In the genomic region with DNA sequence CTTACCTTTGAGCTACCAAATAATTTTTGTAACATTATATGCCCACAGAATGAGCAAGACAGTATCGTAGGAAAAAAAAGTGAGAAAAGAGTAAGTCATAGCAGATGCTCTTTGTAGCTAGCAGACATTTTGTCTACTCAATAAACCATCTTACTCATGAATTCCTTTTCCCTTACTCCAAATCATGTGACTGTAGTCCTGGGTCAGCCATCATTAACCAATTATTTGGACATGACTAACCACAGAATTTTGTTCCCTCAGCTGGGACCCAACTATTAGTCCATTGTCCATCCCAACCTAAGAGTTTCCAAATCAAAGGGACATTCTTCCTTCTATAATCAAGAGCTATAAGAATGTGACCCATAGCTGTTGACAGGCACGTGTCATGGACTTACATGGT, we compare ENCODE assay signal across 10 cellular contexts. TPM values are rescaled to one million over a fixed set of nuclear protein-coding genes. Genes with fewer than 3 reads are reported as not detected.
DNase-seq lines count a peak whose midpoint lies in the region; ATAC-seq, FAIRE-seq and TF ChIP-seq lines count a peak whose summit lies in the region.
"Had no signal": no experiment of that assay in that cellular context is flagged by ENCODE, and none has a peak within 500 bp of the region (broad histone marks: within the 10 kb centered on the region; RNA-seq: fewer than 3 reads in every experiment).

No MANE protein-coding gene starts in this region.

- peaks cover 90% of the 10 kb centered on the region for H4K20me1 ChIP-seq in osteoblast (ENCODE audit: insufficient read depth, low read length)

- CTCF ChIA-PET in Panc1 (lab: Charles Lee), result no interaction called here

- H3K36me3 ChIP-seq in Panc1 (ENCODE audit: control insufficient read depth, insufficient read depth, low read length), result peaks cover 2% of the 10 kb centered on the region; the same call in 1 of the 2 replicates
- H3K36me3 ChIP-seq in osteoblast (ENCODE audit: insufficient read depth, low read length), result peaks cover 14% of the 10 kb centered on the region
- H3K36me3 ChIP-seq in kidney (ENCODE audit: control insufficient read depth in 1 of 2, insufficient read depth in 2 of 2, low read length in 2 of 2), result no peaks in the 10 kb centered on the region

- H3K27ac ChIP-seq in Panc1 (ENCODE audit: low read length) (no peak overlapping the region), osteoblast (ENCODE audit: low read depth, low read length) (peak overlapping the region; percentile 75), kidney (ENCODE audit: low read depth in 2 of 2, low read length in 2 of 2) (no peak overlapping the region)

- POLR2A ChIA-PET in Panc1 (lab: Charles Lee), result no interaction called here

- H3K4me1 ChIP-seq in Panc1 (ENCODE audit: control insufficient read depth, insufficient read depth, low read length), result peaks cover 41% of the 10 kb centered on the region
- peaks cover 73% of the 10 kb centered on the region for H3K4me1 ChIP-seq in osteoblast (ENCODE audit: insufficient read depth, low read length)
- peaks cover 16 to 61% of the 10 kb centered on the region in 2 donors for H3K4me1 ChIP-seq in kidney (ENCODE audit: control insufficient read depth in 1 of 2, insufficient read depth in 1 of 2, low read depth in 1 of 2, low read length in 2 of 2)

- intact Hi-C loops in Panc1 (cut with micrococcal nuclease; ENCODE audit: unreplicated experiment), result loop anchor here (10.0 kb wide), 1 partner anchor 269 kb away; no protein-coding TSS in a partner anchor
- intact Hi-C loops in kidney (cut with DNase I), result no loop called here

- no peak for ATAC-seq in Panc1

- H2AFZ ChIP-seq in osteoblast (ENCODE audit: low read length), result no peak overlapping the region

- no peak for FAIRE-seq in kidney (lab: Jason Lieb, UNC)

- no peak overlapping the region for H3K9ac ChIP-seq in kidney (ENCODE audit: low read length in 2 of 2)

- no TSS peak for BruUV-seq in Panc1 (replicated peaks; lab: Mats Ljungman, UMichigan)

- in situ Hi-C loops in Panc1 (cut with HindIII; ENCODE audit: low pct_unique_long_range_greater_than_20kb, low sequenced_read_pairs), result no loop called here

- no peaks in the 10 kb centered on the region for H3K9me3 ChIP-seq in Panc1 (ENCODE audit: control insufficient read depth, insufficient read depth, low read depth, low read length)
- H3K9me3 ChIP-seq in osteoblast (ENCODE audit: low read depth, low read length), result no peaks in the 10 kb centered on the region
- H3K9me3 ChIP-seq in kidney (ENCODE audit: control insufficient read depth in 1 of 2, low read length in 2 of 2), result no peaks in the 10 kb centered on the region

- H3K27me3 ChIP-seq in Panc1 (ENCODE audit: control insufficient read depth, insufficient read depth, low read length) (no peaks in the 10 kb centered on the region), osteoblast (ENCODE audit: insufficient read depth, low read length) (no peaks in the 10 kb centered on the region)

- H3K4me3 ChIP-seq in Panc1 (ENCODE audit: low read depth in 2 of 2, low read length in 2 of 2) (no peak overlapping the region), epithelial cell of proximal tubule (ENCODE audit: low read depth, low read length) (no peak overlapping the region), osteoblast (ENCODE audit: insufficient read depth, low read length) (peak overlapping the region; percentile 4), kidney (ENCODE audit: low read length in 2 of 2) (no peak overlapping the region)

- peaks cover 100% of the 10 kb centered on the region for H3K79me2 ChIP-seq in osteoblast (ENCODE audit: insufficient read depth, low read length)

- DNase-seq in ELR (ENCODE audit: low read depth) (peak; percentile 94), Panc1 (ENCODE audit: low read depth, low spot score) (peak; percentile 55), epithelial cell of proximal tubule (ENCODE audit: low read depth) (peak; percentile 77), osteoblast (ENCODE audit: insufficient read length, low spot score, missing footprints) (peak; percentile 78), kidney (no peak)
- no peak for DNase-seq in stimulated activated CD4-positive, alpha-beta T cell treated with anti-CD3 and anti-CD28 coated beads, Interleukin-2, amount 100 ng/mL, for 48 hours
- DNase-seq in effector CD4-positive, alpha-beta T cell, result no peak
- DNase-seq in activated CD4-positive, CD25-positive, alpha-beta regulatory T cell (lab: John Stamatoyannopoulos, UW), result no peak
- DNase-seq: cerebellar nuclear complex, NCI-H1105 had no signal

- peak overlapping the region; percentile 54 for H3K4me2 ChIP-seq in osteoblast (ENCODE audit: insufficient read depth, low read length)

- TF ChIP-seq CTCF in Panc1 (IDR thresholded peaks at IDR 0.05) (no peak), epithelial cell of proximal tubule (conservative IDR thresholded peaks at IDR 0.05; ENCODE audit: low read depth, low read length) (no peak), osteoblast (IDR thresholded peaks at IDR 0.05; ENCODE audit: extremely low read depth, low read depth, low read length) (no peak), kidney (IDR thresholded peaks at IDR 0.05; ENCODE audit: borderline replicate concordance, extremely low read depth, insufficient read depth) (no peak)

RNA-seq across cellular contexts. Expression of gene UBE2D3, which starts 11.4 kb away (rescaled TPM):
- total RNA-seq in Panc1 (2021; ENCODE audit: unreplicated experiment) (191 TPM), epithelial cell of proximal tubule (283 and 375 TPM in 2 replicates), osteoblast (390 and 426 TPM in 2 replicates), kidney (262 TPM)
- 164 TPM for polyA plus RNA-seq in Panc1 (2012; ENCODE audit: insufficient read length)
- 173 TPM for polyA plus RNA-seq in kidney (ENCODE audit: insufficient read depth, low read depth, low replicate concordance)

RNA-seq across cellular contexts. Expression of gene CISD2, which starts 52.8 kb away (rescaled TPM):
- total RNA-seq in Panc1 (2021; ENCODE audit: unreplicated experiment), result 39.0 TPM
- 54.5 TPM for polyA plus RNA-seq in Panc1 (2012; ENCODE audit: insufficient read length)
- 29.2 and 29.9 TPM in 2 replicates for total RNA-seq in epithelial cell of proximal tubule
- 25.6 and 26.4 TPM in 2 replicates for total RNA-seq in osteoblast
- total RNA-seq in kidney, result 25.6 TPM
- polyA plus RNA-seq in kidney (ENCODE audit: insufficient read depth, low read depth, low replicate concordance), result 46.3 TPM

RNA-seq across cellular contexts. Expression of gene MANBA, which starts 55.2 kb away (rescaled TPM):
- total RNA-seq in Panc1 (2021; ENCODE audit: unreplicated experiment) (14.5 TPM), epithelial cell of proximal tubule (8.1 and 9.1 TPM in 2 replicates), osteoblast (64.1 and 71.9 TPM in 2 replicates), kidney (28.0 TPM)
- polyA plus RNA-seq in Panc1 (2012; ENCODE audit: insufficient read length), result 9.4 TPM
- 19.0 TPM for polyA plus RNA-seq in kidney (ENCODE audit: insufficient read depth, low read depth, low replicate concordance)

Comparison
In these comparisons a context has a peak if more than half of its experiments do, and no peak if none do; other contexts are left out.
1. DNase-seq: peak in ELR (single experiment), Panc1 (single experiment), epithelial cell of proximal tubule (single experiment) and osteoblast (single experiment); none in kidney (single experiment), stimulated activated CD4-positive, alpha-beta T cell treated with anti-CD3 and anti-CD28 coated beads, Interleukin-2, amount 100 ng/mL, for 48 hours (0 of 2), effector CD4-positive, alpha-beta T cell (single experiment) and activated CD4-positive, CD25-positive, alpha-beta regulatory T cell (0 of 4).